7 cellular contexts compared by ENCODE assay signal in the genomic region with DNA sequence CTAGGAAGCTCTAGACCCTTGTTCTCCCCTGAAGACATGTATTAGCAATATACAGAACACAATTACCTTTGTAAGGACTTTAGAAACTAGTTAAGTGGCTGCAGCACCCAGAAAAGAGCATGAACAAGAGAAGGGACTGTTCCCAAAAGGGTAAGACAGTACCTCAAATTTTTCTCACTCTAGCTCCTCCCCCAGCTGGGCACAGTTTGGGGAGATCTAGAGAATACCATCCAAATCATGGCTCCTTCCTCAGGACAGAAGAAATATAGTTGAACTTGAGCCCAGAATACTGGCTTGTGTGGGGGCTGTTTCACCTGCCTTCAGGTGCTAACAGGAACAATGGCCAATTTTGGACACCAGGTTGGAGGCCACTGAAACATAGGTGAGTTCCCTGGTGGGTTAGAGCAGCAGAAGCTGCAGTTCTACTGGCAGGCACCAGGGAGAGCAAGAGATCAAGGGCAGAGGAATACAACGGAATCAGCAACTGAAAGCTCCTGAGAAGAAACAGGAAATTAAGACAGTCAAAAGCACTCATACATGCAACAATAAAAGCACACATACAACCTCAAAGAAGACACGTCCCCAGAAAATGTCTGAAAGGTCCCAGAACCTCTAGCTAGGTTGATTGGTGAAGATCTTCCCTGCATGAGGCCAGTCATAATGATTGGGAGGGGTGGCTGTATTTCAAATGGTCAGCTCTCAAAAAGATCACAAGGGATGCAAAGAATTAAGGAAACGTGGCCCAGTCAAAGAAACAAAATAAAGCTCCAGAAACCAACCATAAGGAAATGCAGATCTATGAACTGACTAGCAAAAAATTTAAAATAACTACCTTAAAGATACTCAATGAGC.
A peak's percentile ranks its signal among the peaks of the same experiment; 100 is the strongest.
DNase-seq lines count a peak whose midpoint lies in the region; ATAC-seq and TF ChIP-seq lines count a peak whose summit lies in the region.

No MANE protein-coding gene starts in this region.

- H3K4me1 Mint-ChIP-seq in T-helper 2 cell treated with Interferon-gamma antibody and Interleukin-4, amounts not matched to agents 5 μg/mL and 100 μg/mL, for 36 hours (ENCODE audit: low read depth): peaks cover 16% of the 10 kb centered on the region

- no peaks in the 10 kb centered on the region for H3K9me3 Mint-ChIP-seq in T-helper 2 cell treated with Interferon-gamma antibody and Interleukin-4, amounts not matched to agents 5 μg/mL and 100 μg/mL, for 36 hours

- H3K4me1 ChIP-seq in ascending aorta: no peaks in the 10 kb centered on the region

- no peaks in the 10 kb centered on the region for H3K9me3 ChIP-seq in ascending aorta

- peaks cover 34% of the 10 kb centered on the region for H3K27me3 Mint-ChIP-seq in T-helper 2 cell treated with Interferon-gamma antibody and Interleukin-4, amounts not matched to agents 5 μg/mL and 100 μg/mL, for 36 hours (ENCODE audit: low read depth)

- no peaks in the 10 kb centered on the region for H3K27me3 ChIP-seq in ascending aorta

- peak overlapping the region; percentile 49 for H3K4me3 Mint-ChIP-seq in T-helper 2 cell treated with Interferon-gamma antibody and Interleukin-4, amounts not matched to agents 5 μg/mL and 100 μg/mL, for 36 hours

- TF ChIP-seq CTCF in GM12864 (IDR thresholded peaks at IDR 0.05; ENCODE audit: low read depth, low read length, missing control alignments) (peak; percentile 97), ascending aorta (IDR thresholded peaks at IDR 0.05) (peak; percentile 27 to 64 (median 45))

- no peak overlapping the region for H3K4me3 ChIP-seq in GM12864 (ENCODE audit: low read depth, low read length)
- H3K4me3 ChIP-seq in Jurkat, Clone E6-1 (ENCODE audit: low read length): no peak overlapping the region
- no peak overlapping the region for H3K4me3 ChIP-seq in ascending aorta

- no peaks in the 10 kb centered on the region for H3K36me3 ChIP-seq in ascending aorta

- ATAC-seq in GM21723 (IDR thresholded peaks at IDR 0.05; ENCODE audit: unreplicated experiment): peak; percentile 98

- H3K27ac Mint-ChIP-seq in T-helper 2 cell treated with Interferon-gamma antibody and Interleukin-4, amounts not matched to agents 5 μg/mL and 100 μg/mL, for 36 hours: peak overlapping the region; percentile 22

- DNase-seq in GM12864 (ENCODE audit: low read depth) (peak; percentile 49), ascending aorta (ENCODE audit: low spot score in 2 of 2) (no peak), inferior parietal cortex (ENCODE audit: extremely low spot score) (peak; percentile 5)
- peak; percentile 74 for DNase-seq in Jurkat, Clone E6-1 (ENCODE audit: low read depth, low spot score)
- peak; percentile 53 for DNase-seq in T-helper 2 cell treated with Interferon-gamma antibody and Interleukin-4, amounts not matched to agents 5 μg/mL and 100 μg/mL, for 36 hours (ENCODE audit: low spot score)
- DNase-seq in stimulated activated CD4-positive, alpha-beta T cell treated with anti-CD3 and anti-CD28 coated beads, Interleukin-4, amount 100 ng/mL, for 4 hours: peak; percentile 33 to 47

- intact Hi-C loops in ascending aorta (cut with DNase I): no loop called here

- no peak overlapping the region for H3K27ac ChIP-seq in ascending aorta

- peaks cover 7% of the 10 kb centered on the region for H3K36me3 Mint-ChIP-seq in T-helper 2 cell treated with Interferon-gamma antibody and Interleukin-4, amounts not matched to agents 5 μg/mL and 100 μg/mL, for 36 hours (ENCODE audit: low read depth)

Comparison
In these comparisons a context has a peak if more than half of its experiments do, and no peak if none do; other contexts are left out.
1. DNase-seq: peak in GM12864 (single experiment), Jurkat, Clone E6-1 (single experiment), T-helper 2 cell treated with Interferon-gamma antibody and Interleukin-4, amounts not matched to agents 5 μg/mL and 100 μg/mL, for 36 hours (single experiment), inferior parietal cortex (single experiment) and stimulated activated CD4-positive, alpha-beta T cell treated with anti-CD3 and anti-CD28 coated beads, Interleukin-4, amount 100 ng/mL, for 4 hours (2 of 2); none in ascending aorta (0 of 2).